Comparison of ENCODE assay signal across 8 cellular contexts in the genomic region with DNA sequence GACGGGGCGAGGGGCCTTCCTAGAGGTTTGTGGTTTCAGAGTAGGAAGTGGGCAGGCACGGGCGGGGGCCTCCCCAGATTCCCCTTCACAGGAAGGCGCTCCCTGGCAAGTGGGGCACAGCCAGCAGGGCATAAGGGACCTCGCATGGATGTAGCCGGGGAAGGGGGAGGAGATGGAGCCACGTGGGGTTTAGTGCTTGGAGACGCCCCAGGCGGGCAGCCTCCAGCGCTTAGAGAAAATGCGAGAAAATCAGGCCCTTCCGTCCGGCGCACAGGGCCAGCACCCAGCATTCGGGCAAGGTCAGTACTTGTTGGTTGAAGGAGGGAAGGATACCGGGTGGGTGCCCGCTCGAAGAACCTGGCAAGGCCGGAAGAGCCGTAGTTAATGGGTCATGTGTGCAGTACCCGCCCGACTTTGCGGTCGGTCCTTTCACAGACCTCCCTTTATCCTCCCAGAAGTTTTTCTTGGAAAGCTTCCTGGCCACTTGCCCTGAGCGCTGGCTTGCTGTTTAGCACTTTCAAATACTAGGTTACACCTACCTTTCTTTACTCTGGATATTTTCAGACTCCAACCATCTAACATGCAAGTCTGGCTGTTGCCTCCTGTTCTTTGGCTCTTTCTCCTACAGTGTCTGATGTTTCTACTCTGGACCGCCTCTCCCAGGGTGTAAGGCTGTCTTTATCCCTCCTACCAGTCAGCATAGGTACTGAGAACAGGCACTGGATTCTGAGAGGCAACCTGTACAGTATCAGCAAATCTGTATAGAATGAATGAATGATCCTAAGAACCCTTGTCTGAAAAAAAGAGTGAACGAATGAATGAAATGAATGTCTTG.
DNase-seq lines count a peak whose midpoint lies in the region; ATAC-seq and TF ChIP-seq lines count a peak whose summit lies in the region.

No MANE protein-coding gene starts in this region.

- peaks cover 33% of the 10 kb centered on the region for H3K27me3 ChIP-seq in MG63
- no peaks in the 10 kb centered on the region for H3K27me3 ChIP-seq in endocrine pancreas (ENCODE audit: control insufficient read depth, insufficient read depth, low read length)

- no peak for TF ChIP-seq CTCF in OCI-LY7 (conservative IDR thresholded peaks at IDR 0.05; ENCODE audit: low read length)

- no peak for TF ChIP-seq POLR2A in GM18505 (IDR thresholded peaks at IDR 0.05; ENCODE audit: borderline replicate concordance, extremely low read depth, insufficient read depth, insufficient read length)

- intact Hi-C loops in OCI-LY7 (cut with micrococcal nuclease; ENCODE audit: unreplicated experiment): no loop called here

- no peak for ATAC-seq in GM18505 (IDR thresholded peaks at IDR 0.05; ENCODE audit: unreplicated experiment)
- no peak for ATAC-seq in HG02852 (IDR thresholded peaks at IDR 0.05; ENCODE audit: unreplicated experiment)

- H3K9me3 ChIP-seq in MG63: no peaks in the 10 kb centered on the region
- H3K9me3 ChIP-seq in endocrine pancreas (ENCODE audit: control insufficient read depth, low read length): no peaks in the 10 kb centered on the region
- no peaks in the 10 kb centered on the region for H3K9me3 ChIP-seq in OCI-LY7 (ENCODE audit: low read length)

- H3K4me3 ChIP-seq in MG63: no peak overlapping the region
- peak overlapping the region; percentile 6 for H3K4me3 ChIP-seq in endocrine pancreas (ENCODE audit: control insufficient read depth, insufficient read depth, low read length)
- H3K4me3 ChIP-seq in OCI-LY7 (ENCODE audit: low read depth, low read length, poor library complexity, severe bottlenecking): no peak overlapping the region

- H2AFZ ChIP-seq in OCI-LY7 (ENCODE audit: low read length): no peak overlapping the region

- H3K9ac ChIP-seq in endocrine pancreas (ENCODE audit: control insufficient read depth, insufficient read depth, low read length): no peak overlapping the region

- H3K36me3 ChIP-seq in MG63 (no peaks in the 10 kb centered on the region), endocrine pancreas (ENCODE audit: control insufficient read depth, insufficient read depth, low read length) (no peaks in the 10 kb centered on the region), OCI-LY7 (ENCODE audit: insufficient read depth, low read length) (no peaks in the 10 kb centered on the region)

- no peaks in the 10 kb centered on the region for H3K9me2 ChIP-seq in OCI-LY7 (ENCODE audit: insufficient read depth, low read length)

- no peaks in the 10 kb centered on the region; the same call in 1 of the 2 replicates for H4K20me1 ChIP-seq in OCI-LY7 (ENCODE audit: insufficient read depth, low read length)

- no peak overlapping the region for H3K27ac ChIP-seq in OCI-LY7 (ENCODE audit: low read depth, low read length, poor library complexity, severe bottlenecking)

- no peaks in the 10 kb centered on the region for H3K79me2 ChIP-seq in OCI-LY7 (ENCODE audit: insufficient read depth, low read depth, low read length)

- POLR2A ChIA-PET in OCI-LY7 (lab: Charles Lee): no interaction called here

- H3K4me1 ChIP-seq in endocrine pancreas (ENCODE audit: control insufficient read depth, insufficient read depth, low read length) (no peaks in the 10 kb centered on the region), OCI-LY7 (ENCODE audit: insufficient read depth, low read length, poor library complexity, severe bottlenecking) (no peaks in the 10 kb centered on the region)

- BruUV-seq in OCI-LY7 (replicated peaks; lab: Mats Ljungman, UMichigan): no TSS peak

- DNase-seq in C1 segment of cervical spinal cord (lab: John Stamatoyannopoulos, UW): peak in 8 of 14 donors; percentile 10 to 50 (median 26)
- peak; percentile 24 for DNase-seq in MG63
- peak; percentile 24 for DNase-seq in myocyte (ENCODE audit: low read depth)
- DNase-seq in OCI-LY7 (ENCODE audit: low spot score): no peak
- no peak for DNase-seq in HUDEP-2 (lab: John Stamatoyannopoulos, UW; ENCODE audit: unreplicated experiment in 76 of 76)

- no peak overlapping the region for H3K4me2 ChIP-seq in OCI-LY7 (ENCODE audit: low read length)

- CTCF ChIA-PET in OCI-LY7 (lab: Charles Lee; ENCODE audit: unreplicated experiment): no interaction called here

Comparison
In these comparisons a context has a peak if more than half of its experiments do, and no peak if none do; other contexts are left out.
1. DNase-seq: peak in C1 segment of cervical spinal cord (8 of 14), MG63 (single experiment) and myocyte (single experiment); none in OCI-LY7 (single experiment) and HUDEP-2 (0 of 76).